ENCODE assay signal across 9 cellular contexts in genomic region chr17:79046501-79047280, GRCh38. TPM values are rescaled to one million over a fixed set of nuclear protein-coding genes. Genes with fewer than 3 reads are reported as not detected.
DNase-seq lines count a peak whose midpoint lies in the region; ATAC-seq and TF ChIP-seq lines count a peak whose summit lies in the region.
"Had no signal": no experiment of that assay in that cellular context is flagged by ENCODE, and none has a peak within 500 bp of the region (broad histone marks: within the 10 kb centered on the region; RNA-seq: fewer than 3 reads in every experiment).

No MANE protein-coding gene starts in this region.

- H3K36me3 Mint-ChIP-seq in CD14-positive monocyte, result no peaks in the 10 kb centered on the region

- no peak overlapping the region for H3K4me3 Mint-ChIP-seq in CD14-positive monocyte
- H3K4me3 Mint-ChIP-seq: stimulated activated naive CD8-positive, alpha-beta T cell treated with anti-CD3 and anti-CD28 coated beads, Interleukin-15, Interleukin-2, amounts not matched to agents 100 ng/mL and 50 ng/mL, for 24 hours had no signal

- H3K4me1 ChIP-seq in adipocyte (ENCODE audit: control insufficient read depth, insufficient read depth, low read length) (peaks cover 36% of the 10 kb centered on the region), right cardiac atrium (ENCODE audit: control insufficient read depth, insufficient read depth, low read length) (peaks cover 3% of the 10 kb centered on the region), thyroid gland (peaks cover 0 to 15% of the 10 kb centered on the region in 2 donors)
- H3K4me1 ChIP-seq: prostate gland had no signal

- H3K27me3 ChIP-seq in H7 (ENCODE audit: control insufficient read depth, insufficient read depth, low read length), result no peaks in the 10 kb centered on the region
- no peaks in the 10 kb centered on the region for H3K27me3 ChIP-seq in adipocyte (replicated peaks; ENCODE audit: control insufficient read depth, insufficient read depth, low read length)
- H3K27me3 ChIP-seq in right cardiac atrium (ENCODE audit: control insufficient read depth, insufficient read depth), result no peaks in the 10 kb centered on the region
- H3K27me3 ChIP-seq in thyroid gland, result no peaks in the 10 kb centered on the region

- peaks cover 0 to 7% (median 0%) of the 10 kb centered on the region in 7 donors for H3K9me3 Mint-ChIP-seq in CD14-positive monocyte
- H3K9me3 Mint-ChIP-seq: stimulated activated naive CD8-positive, alpha-beta T cell treated with anti-CD3 and anti-CD28 coated beads, Interleukin-15, Interleukin-2, amounts not matched to agents 100 ng/mL and 50 ng/mL, for 24 hours had no signal

- intact Hi-C loops in right cardiac atrium (cut with DNase I), result loop anchor here in 1 of 4 donors (5.0 kb wide), 1 partner anchor 36 kb away; no protein-coding TSS in a partner anchor
- intact Hi-C loops in thyroid gland (cut with DNase I), result no loop called here
- intact Hi-C loops in CD14-positive monocyte (cut with micrococcal nuclease), result loop anchor here (2.0 to 5.0 kb wide), 4 partner anchors 36 to 346 kb away; no protein-coding TSS in a partner anchor

- DNase-seq in H7 (peak; percentile 45), adipocyte (ENCODE audit: low read depth) (peak; percentile 34), right cardiac atrium (peak; percentile 70 to 89 (median 86)), thyroid gland (no peak), CD14-positive monocyte (ENCODE audit: low spot score) (no peak), DMS153 treated with DMSO at 0.1 percent for 48 hours (lab: John Stamatoyannopoulos, UW; ENCODE audit: unreplicated experiment) (no peak)

- no peaks in the 10 kb centered on the region for H3K9me3 ChIP-seq in adipocyte (ENCODE audit: control insufficient read depth, low read length)
- H3K9me3 ChIP-seq in right cardiac atrium (ENCODE audit: control insufficient read depth, low read length), result no peaks in the 10 kb centered on the region
- H3K9me3 ChIP-seq in thyroid gland, result no peaks in the 10 kb centered on the region
- H3K9me3 ChIP-seq: prostate gland had no signal

- peak overlapping the region in 1 of 7 donors; percentile 33 for H3K27ac Mint-ChIP-seq in CD14-positive monocyte
- H3K27ac Mint-ChIP-seq: stimulated activated naive CD8-positive, alpha-beta T cell treated with anti-CD3 and anti-CD28 coated beads, Interleukin-15, Interleukin-2, amounts not matched to agents 100 ng/mL and 50 ng/mL, for 24 hours had no signal

- WGBS in right cardiac atrium, result 41% methylated on average over 29 of the region's 29 CpGs
- WGBS in thyroid gland, 2 donors, result 68 to 70% methylated on average over 26 to 27 of the region's 29 CpGs

- H3K27ac ChIP-seq in right cardiac atrium (ENCODE audit: low read length), result peak overlapping the region; percentile 58
- H3K27ac ChIP-seq in thyroid gland, result peak overlapping the region in 2 of 3 donors; percentile 32 to 47

- no peaks in the 10 kb centered on the region for H3K4me1 Mint-ChIP-seq in CD14-positive monocyte

- H3K36me3 ChIP-seq in H7 (replicated peaks; ENCODE audit: control insufficient read depth, insufficient read depth, low read length), result no peaks in the 10 kb centered on the region
- peaks cover 18% of the 10 kb centered on the region for H3K36me3 ChIP-seq in adipocyte (ENCODE audit: control insufficient read depth, insufficient read depth, low read length, severe bottlenecking)
- H3K36me3 ChIP-seq in thyroid gland, result no peaks in the 10 kb centered on the region
- H3K36me3 ChIP-seq: prostate gland had no signal

- ATAC-seq in right cardiac atrium (peak; percentile 64 to 66), HG03095 (IDR thresholded peaks at IDR 0.05; ENCODE audit: unreplicated experiment) (no peak)

- no peak for TF ChIP-seq POLR2A in thyroid gland (IDR thresholded peaks at IDR 0.05)

- peaks cover 6 to 34% (median 20%) of the 10 kb centered on the region in 3 donors for H3K27me3 Mint-ChIP-seq in CD14-positive monocyte (ENCODE audit: low read depth in 3 of 3)

- peak overlapping the region; percentile 62 for H3K9ac ChIP-seq in adipocyte (ENCODE audit: low read length)

- TF ChIP-seq CTCF in thyroid gland (IDR thresholded peaks at IDR 0.05) (no peak), CD14-positive monocyte (IDR thresholded peaks at IDR 0.05) (no peak)

- no peak overlapping the region for H3K4me3 ChIP-seq in H7 (ENCODE audit: insufficient read depth, low read depth, low read length)
- peak overlapping the region; percentile 26 for H3K4me3 ChIP-seq in adipocyte (ENCODE audit: low read length)
- H3K4me3 ChIP-seq in right cardiac atrium (ENCODE audit: low read length), result no peak overlapping the region
- no peak overlapping the region for H3K4me3 ChIP-seq in thyroid gland (replicated peaks in 1 of 3)
- H3K4me3 ChIP-seq: prostate gland had no signal

RNA-seq across cellular contexts. Expression of gene C1QTNF1, which starts 22.7 kb away (rescaled TPM):
- 0.28 and 0.67 TPM in 2 replicates for total RNA-seq in H7 (2014; rRNA removed; shearing (Covaris generic))
- total RNA-seq in right cardiac atrium (100 to 1,000 TPM; 232 to 655 (median 355) TPM), thyroid gland (100 to 1,000 TPM in 1 of 4 donors, 10 to 100 TPM in 3; 58.8 to 135 (median 73.7) TPM)
- polyA plus RNA-seq in right cardiac atrium (286 TPM), CD14-positive monocyte (not detected)

RNA-seq across cellular contexts. Expression of gene ENGASE, which starts 27.9 kb away (rescaled TPM):
- total RNA-seq in H7 (2014; rRNA removed; shearing (Covaris generic)), result 13.3 and 21.3 TPM in 2 replicates
- 10 to 100 TPM; 35.6 to 48.0 (median 42.3) TPM for total RNA-seq in right cardiac atrium
- 25.4 TPM for polyA plus RNA-seq in right cardiac atrium
- 10 to 100 TPM; 23.9 to 37.1 (median 31.2) TPM for total RNA-seq in thyroid gland
- 1 to 10 TPM; 2.6 to 3.0 TPM for polyA plus RNA-seq in CD14-positive monocyte

RNA-seq across cellular contexts. Expression of gene CANT1, which starts 37.1 kb away (rescaled TPM):
- 27.3 and 29.6 TPM in 2 replicates for total RNA-seq in H7 (2014; rRNA removed; shearing (Covaris generic))
- total RNA-seq in right cardiac atrium (10 to 100 TPM; 28.1 to 38.8 (median 33.3) TPM), thyroid gland (10 to 100 TPM; 21.2 to 37.1 (median 27.3) TPM)
- polyA plus RNA-seq in right cardiac atrium (13.6 TPM), CD14-positive monocyte (10 to 100 TPM; 10.6 to 14.3 TPM)

Comparison
In these comparisons a context has a peak if more than half of its experiments do, and no peak if none do; other contexts are left out.
1. DNase-seq: peak in H7 (single experiment), adipocyte (single experiment) and right cardiac atrium (3 of 3); none in thyroid gland (0 of 2), CD14-positive monocyte (single experiment) and DMS153 treated with DMSO at 0.1 percent for 48 hours (single experiment).
2. RNA of gene C1QTNF1, which starts 22.7 kb away (total RNA-seq): 232 to 655 TPM in right cardiac atrium and 58.8 to 135 TPM in thyroid gland; 0.28 to 0.67 TPM in H7; every median in the first group is over 10 times any median in the second.